Comparison of ENCODE assay signal across 8 cellular contexts in genomic region chr1:182259229-182259872, GRCh38.
DNase-seq lines count a peak whose midpoint lies in the region; ATAC-seq, FAIRE-seq and TF ChIP-seq lines count a peak whose summit lies in the region.

No MANE protein-coding gene starts in this region.

- peak overlapping the region; percentile 88 for H3K27ac Mint-ChIP-seq in T-helper 2 cell treated with Interferon-gamma antibody and Interleukin-4, amounts not matched to agents 5 μg/mL and 100 μg/mL, for 36 hours
- H3K27ac Mint-ChIP-seq in astrocyte (ENCODE audit: unreplicated experiment) = no peak overlapping the region

- H3K4me3 Mint-ChIP-seq in T-helper 2 cell treated with Interferon-gamma antibody and Interleukin-4, amounts not matched to agents 5 μg/mL and 100 μg/mL, for 36 hours = peak overlapping the region; percentile 38
- H3K4me3 Mint-ChIP-seq in astrocyte (ENCODE audit: unreplicated experiment) = no peak overlapping the region

- H2AFZ ChIP-seq in astrocyte (ENCODE audit: low read depth, low read length) = no peak overlapping the region

- H3K9ac ChIP-seq in astrocyte (ENCODE audit: low read length) = no peak overlapping the region

- no peaks in the 10 kb centered on the region for H4K20me1 ChIP-seq in astrocyte (ENCODE audit: insufficient read depth, low read length)

- H3K9me3 ChIP-seq in astrocyte (ENCODE audit: insufficient read depth, low read depth, low read length) = no peaks in the 10 kb centered on the region
- H3K9me3 ChIP-seq in suprapubic skin = no peaks in the 10 kb centered on the region

- H3K4me3 ChIP-seq in astrocyte (ENCODE audit: insufficient read depth, low read depth, low read length) (no peak overlapping the region), suprapubic skin (no peak overlapping the region)

- H3K4me1 Mint-ChIP-seq in T-helper 2 cell treated with Interferon-gamma antibody and Interleukin-4, amounts not matched to agents 5 μg/mL and 100 μg/mL, for 36 hours (ENCODE audit: low read depth) = peaks cover 27% of the 10 kb centered on the region
- H3K4me1 Mint-ChIP-seq in astrocyte (ENCODE audit: low read depth, unreplicated experiment) = peaks cover 6% of the 10 kb centered on the region

- H3K27me3 ChIP-seq in astrocyte (ENCODE audit: insufficient read depth, low read length) = no peaks in the 10 kb centered on the region
- no peaks in the 10 kb centered on the region for H3K27me3 ChIP-seq in suprapubic skin

- no peak for TF ChIP-seq CTCF in astrocyte (IDR thresholded peaks at IDR 0.05; ENCODE audit: insufficient read depth, low read depth, low read length)
- no peak for TF ChIP-seq CTCF in suprapubic skin (IDR thresholded peaks at IDR 0.05)

- H3K36me3 Mint-ChIP-seq in T-helper 2 cell treated with Interferon-gamma antibody and Interleukin-4, amounts not matched to agents 5 μg/mL and 100 μg/mL, for 36 hours (ENCODE audit: low read depth) = no peaks in the 10 kb centered on the region
- H3K36me3 Mint-ChIP-seq in astrocyte (ENCODE audit: low read depth, unreplicated experiment) = no peaks in the 10 kb centered on the region

- peak; percentile 72 for ATAC-seq in GM18867 (IDR thresholded peaks at IDR 0.05; ENCODE audit: unreplicated experiment)
- peak; percentile 71 for ATAC-seq in HG03442 (IDR thresholded peaks at IDR 0.05; ENCODE audit: unreplicated experiment)

- H3K79me2 ChIP-seq in astrocyte (ENCODE audit: insufficient read depth, low read length) = no peaks in the 10 kb centered on the region

- no peaks in the 10 kb centered on the region for H3K9me3 Mint-ChIP-seq in T-helper 2 cell treated with Interferon-gamma antibody and Interleukin-4, amounts not matched to agents 5 μg/mL and 100 μg/mL, for 36 hours
- peaks cover 3% of the 10 kb centered on the region for H3K9me3 Mint-ChIP-seq in astrocyte (ENCODE audit: unreplicated experiment)

- H3K4me2 ChIP-seq in astrocyte (ENCODE audit: low read length) = no peak overlapping the region

- no peak for TF ChIP-seq EP300 in suprapubic skin (IDR thresholded peaks at IDR 0.05)

- H3K27me3 Mint-ChIP-seq in T-helper 2 cell treated with Interferon-gamma antibody and Interleukin-4, amounts not matched to agents 5 μg/mL and 100 μg/mL, for 36 hours (ENCODE audit: low read depth) = no peaks in the 10 kb centered on the region
- peaks cover 3% of the 10 kb centered on the region for H3K27me3 Mint-ChIP-seq in astrocyte (ENCODE audit: low read depth, unreplicated experiment)

- H3K27ac ChIP-seq in astrocyte (ENCODE audit: low read depth, low read length) = no peak overlapping the region
- H3K27ac ChIP-seq in suprapubic skin = peak overlapping the region; percentile 42

- H3K4me1 ChIP-seq in astrocyte (ENCODE audit: insufficient read depth, low read length) (no peaks in the 10 kb centered on the region), suprapubic skin (peaks cover 11% of the 10 kb centered on the region)

- no peak for TF ChIP-seq POLR2A in suprapubic skin (IDR thresholded peaks at IDR 0.05)

- DNase-seq in T-helper 2 cell treated with Interferon-gamma antibody and Interleukin-4, amounts not matched to agents 5 μg/mL and 100 μg/mL, for 36 hours (ENCODE audit: low spot score) = peak; percentile 55
- DNase-seq in astrocyte (ENCODE audit: low read depth) (peak; percentile 47), mucosa of gallbladder (ENCODE audit: low spot score) (peak; percentile 69), suprapubic skin (ENCODE audit: low spot score in 2 of 2) (peak; percentile 83 to 85), HTR-8/SVneo (ENCODE audit: insufficient read length, low spot score) (no peak), dedifferentiated amniotic fluid mesenchymal stem cell (ENCODE audit: extremely low spot score) (no peak)

- 7% methylated on average over 4 of the region's 4 CpGs for WGBS in suprapubic skin

- H3K36me3 ChIP-seq in astrocyte (ENCODE audit: insufficient read depth, low read length) = no peaks in the 10 kb centered on the region
- no peaks in the 10 kb centered on the region for H3K36me3 ChIP-seq in suprapubic skin

- no peak for FAIRE-seq in astrocyte (lab: Jason Lieb, UNC)
- FAIRE-seq in HTR-8/SVneo (lab: Jason Lieb, UNC) = no peak

Comparison
In these comparisons a context has a peak if more than half of its experiments do, and no peak if none do; other contexts are left out.
1. DNase-seq: peak in T-helper 2 cell treated with Interferon-gamma antibody and Interleukin-4, amounts not matched to agents 5 μg/mL and 100 μg/mL, for 36 hours (single experiment), astrocyte (single experiment), mucosa of gallbladder (single experiment) and suprapubic skin (2 of 2); none in HTR-8/SVneo (single experiment) and dedifferentiated amniotic fluid mesenchymal stem cell (single experiment).